12 cellular contexts compared by ENCODE assay signal in genomic region chr17:65515959-65516948, GRCh38. TPM values are rescaled to one million over a fixed set of nuclear protein-coding genes. Genes with fewer than 3 reads are reported as not detected.
A peak's percentile ranks its signal among the peaks of the same experiment; 100 is the strongest.
DNase-seq lines count a peak whose midpoint lies in the region; ATAC-seq and TF ChIP-seq lines count a peak whose summit lies in the region.
"Had no signal": no experiment of that assay in that cellular context is flagged by ENCODE, and none has a peak within 500 bp of the region (broad histone marks: within the 10 kb centered on the region; RNA-seq: fewer than 3 reads in every experiment).

No MANE protein-coding gene starts in this region.

- H3K27ac ChIP-seq in upper lobe of right lung, result peak overlapping the region; percentile 84
- no peak overlapping the region for H3K27ac ChIP-seq in effector memory CD4-positive, alpha-beta T cell (ENCODE audit: insufficient read depth, low read length, poor library complexity, severe bottlenecking)

- peaks cover 6% of the 10 kb centered on the region for H3K9me3 ChIP-seq in adipocyte (ENCODE audit: control insufficient read depth, low read length)
- H3K9me3 ChIP-seq in upper lobe of right lung, result no peaks in the 10 kb centered on the region
- H3K9me3 ChIP-seq in effector memory CD4-positive, alpha-beta T cell (ENCODE audit: control insufficient read depth, low read length), result no peaks in the 10 kb centered on the region

- ATAC-seq in upper lobe of right lung (peak; percentile 81), GM21390 (IDR thresholded peaks at IDR 0.05; ENCODE audit: unreplicated experiment) (no peak)
- ATAC-seq: naive thymus-derived CD8-positive, alpha-beta T cell had no signal

- no peak for TF ChIP-seq CTCF in upper lobe of right lung (IDR thresholded peaks at IDR 0.05)

- DNase-seq in NCI-H2107 treated with DMSO at 0.1 percent for 48 hours (lab: John Stamatoyannopoulos, UW; ENCODE audit: unreplicated experiment) (peak; percentile 38), NCI-H2107 (lab: John Stamatoyannopoulos, UW) (no peak), adipocyte (ENCODE audit: low read depth) (peak; percentile 10), left kidney (ENCODE audit: low read depth, low spot score) (peak; percentile 90), upper lobe of right lung (no peak), NOMO-1 treated with DMSO at 0.1 percent for 48 hours (lab: John Stamatoyannopoulos, UW; ENCODE audit: unreplicated experiment) (no peak)
- DNase-seq in effector memory CD4-positive, alpha-beta T cell, result no peak
- DNase-seq: ACHN; activated T-cell treated with anti-CD3 and anti-CD28 coated beads, Interleukin-2, amount 50 U/mL, for 1 hour; KG1; naive thymus-derived CD8-positive, alpha-beta T cell had no signal

- H3K4me3 ChIP-seq in adipocyte (ENCODE audit: low read length) (no peak overlapping the region), upper lobe of right lung (no peak overlapping the region)
- H3K4me3 ChIP-seq in effector memory CD4-positive, alpha-beta T cell (ENCODE audit: insufficient read depth, low read depth, low read length, poor library complexity, severe bottlenecking), result no peak overlapping the region

- no peak overlapping the region for H3K9ac ChIP-seq in adipocyte (ENCODE audit: low read length)

- H3K4me1 ChIP-seq in adipocyte (ENCODE audit: control insufficient read depth, insufficient read depth, low read length) (peaks cover 16% of the 10 kb centered on the region), upper lobe of right lung (peaks cover 16% of the 10 kb centered on the region)
- H3K4me1 ChIP-seq in effector memory CD4-positive, alpha-beta T cell (ENCODE audit: control insufficient read depth, insufficient read depth, low read length, poor library complexity, severe bottlenecking), result no peaks in the 10 kb centered on the region

- H3K36me3 ChIP-seq in adipocyte (ENCODE audit: control insufficient read depth, insufficient read depth, low read length, severe bottlenecking) (no peaks in the 10 kb centered on the region), upper lobe of right lung (no peaks in the 10 kb centered on the region)
- H3K36me3 ChIP-seq in effector memory CD4-positive, alpha-beta T cell (ENCODE audit: control insufficient read depth, insufficient read depth, low read length), result no peaks in the 10 kb centered on the region

- intact Hi-C loops in upper lobe of right lung (cut with DNase I), result no loop called here

- peaks cover 5% of the 10 kb centered on the region for H3K27me3 ChIP-seq in adipocyte (replicated peaks; ENCODE audit: control insufficient read depth, insufficient read depth, low read length)
- no peaks in the 10 kb centered on the region for H3K27me3 ChIP-seq in upper lobe of right lung
- no peaks in the 10 kb centered on the region for H3K27me3 ChIP-seq in effector memory CD4-positive, alpha-beta T cell (replicated peaks; ENCODE audit: control insufficient read depth, insufficient read depth, low read length, poor library complexity, severe bottlenecking)

RNA-seq across cellular contexts. Expression of gene AXIN2, which starts 45.2 kb away (rescaled TPM):
- 63.6 TPM for total RNA-seq in upper lobe of right lung

Comparison
In these comparisons a context has a peak if more than half of its experiments do, and no peak if none do; other contexts are left out.
1. DNase-seq: peak in NCI-H2107 treated with DMSO at 0.1 percent for 48 hours (single experiment), adipocyte (single experiment) and left kidney (single experiment); none in NCI-H2107 (single experiment), upper lobe of right lung (single experiment), NOMO-1 treated with DMSO at 0.1 percent for 48 hours (single experiment) and effector memory CD4-positive, alpha-beta T cell (0 of 3).